Comparison of ENCODE assay signal across 8 cellular contexts in the genomic region with DNA sequence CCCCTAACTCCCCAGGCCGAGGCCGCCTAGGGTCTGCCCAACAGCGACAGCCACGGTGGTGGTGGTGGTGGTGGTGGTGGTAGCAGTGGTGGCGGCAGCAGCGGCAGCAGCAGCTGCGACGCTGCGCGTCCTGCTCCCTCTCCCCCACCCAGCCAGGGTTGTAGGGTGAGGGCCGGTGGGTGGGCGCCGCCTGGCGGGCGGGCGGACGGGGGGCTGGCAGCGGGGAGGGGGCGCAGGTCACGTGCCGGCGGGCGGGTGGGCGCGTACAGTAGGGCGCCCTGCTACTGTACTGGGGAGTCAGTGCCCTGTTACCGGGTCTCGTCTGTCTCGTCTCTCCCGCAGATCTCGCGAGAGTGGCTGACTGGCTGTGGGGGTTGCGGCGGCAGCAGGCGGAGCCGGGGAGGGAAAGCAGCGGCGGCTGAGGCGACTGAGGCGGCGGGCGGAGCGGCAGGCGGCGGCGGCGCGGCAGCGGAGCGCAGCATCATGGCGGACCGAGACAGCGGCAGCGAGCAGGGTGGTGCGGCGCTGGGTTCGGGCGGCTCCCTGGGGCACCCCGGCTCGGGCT. TPM values are rescaled to one million over a fixed set of nuclear protein-coding genes. Genes with fewer than 3 reads are reported as not detected.
DNase-seq lines count a peak whose midpoint lies in the region; ATAC-seq and TF ChIP-seq lines count a peak whose summit lies in the region.

A gene (plus strand): TSS at position 411 of the 565 bp plus-strand sequence. CDS start 73 bp downstream, at position 484.

- 0 to 1% (median 0%) methylated on average over 31 to 60 of the region's 60 CpGs for WGBS in ovary, 3 donors
- under 1% methylated on average over 60 of the region's 60 CpGs for WGBS in thymus

- no peak for TF ChIP-seq EP300 in ovary (IDR thresholded peaks at IDR 0.05)

- peaks cover 2% of the 10 kb centered on the region for H3K27me3 Mint-ChIP-seq in activated naive CD4-positive, alpha-beta T cell treated with anti-CD3 and anti-CD28 coated beads, Interleukin-2, amount 50 U/mL, for 24 hours
- H3K27me3 Mint-ChIP-seq in glutamatergic neuron (ENCODE audit: unreplicated experiment), result peaks cover 15% of the 10 kb centered on the region

- H3K9me3 ChIP-seq in ovary, result no peaks in the 10 kb centered on the region
- H3K9me3 ChIP-seq in thymus (ENCODE audit: control insufficient read depth), result no peaks in the 10 kb centered on the region

- DNase-seq in GM12864 (ENCODE audit: low read depth) (peak; percentile 87), NCI-H1048 (lab: John Stamatoyannopoulos, UW) (peak; percentile 75), glutamatergic neuron (peak; percentile 97), ovary (peak; percentile 96 to 98 (median 96))

- TF ChIP-seq POLR2A in ovary (IDR thresholded peaks at IDR 0.05), result peak; percentile 73

- peak; percentile 12 for TF ChIP-seq CTCF in GM12864 (IDR thresholded peaks at IDR 0.05; ENCODE audit: low read depth, low read length, missing control alignments)
- TF ChIP-seq CTCF in glutamatergic neuron (IDR thresholded peaks at IDR 0.05; ENCODE audit: partially characterized antibody, unreplicated experiment), result peak; percentile 43
- TF ChIP-seq CTCF in ovary (IDR thresholded peaks at IDR 0.05), result no peak

- no peaks in the 10 kb centered on the region for H3K36me3 Mint-ChIP-seq in activated naive CD4-positive, alpha-beta T cell treated with anti-CD3 and anti-CD28 coated beads, Interleukin-2, amount 50 U/mL, for 24 hours
- H3K36me3 Mint-ChIP-seq in glutamatergic neuron (ENCODE audit: unreplicated experiment), result no peaks in the 10 kb centered on the region

- H3K9me3 Mint-ChIP-seq in activated naive CD4-positive, alpha-beta T cell treated with anti-CD3 and anti-CD28 coated beads, Interleukin-2, amount 50 U/mL, for 24 hours, result no peaks in the 10 kb centered on the region
- H3K9me3 Mint-ChIP-seq in glutamatergic neuron (ENCODE audit: unreplicated experiment), result peaks cover 7% of the 10 kb centered on the region

- peak within 1 kb of the TSS; percentile 92 for H3K27ac Mint-ChIP-seq in activated naive CD4-positive, alpha-beta T cell treated with anti-CD3 and anti-CD28 coated beads, Interleukin-2, amount 50 U/mL, for 24 hours
- no peak within 1 kb of the TSS for H3K27ac Mint-ChIP-seq in glutamatergic neuron (ENCODE audit: unreplicated experiment)

- no peaks in the 10 kb centered on the region for H3K36me3 ChIP-seq in ovary
- H3K36me3 ChIP-seq in thymus (ENCODE audit: control insufficient read depth, insufficient read depth), result no peaks in the 10 kb centered on the region

- H3K4me3 Mint-ChIP-seq in activated naive CD4-positive, alpha-beta T cell treated with anti-CD3 and anti-CD28 coated beads, Interleukin-2, amount 50 U/mL, for 24 hours, result peak within 1 kb of the TSS; percentile 91
- H3K4me3 Mint-ChIP-seq in glutamatergic neuron (ENCODE audit: unreplicated experiment), result peak within 1 kb of the TSS; percentile 90

- no peaks in the 10 kb centered on the region for H3K27me3 ChIP-seq in ovary
- H3K27me3 ChIP-seq in thymus (ENCODE audit: control insufficient read depth, insufficient read depth), result peaks cover 31% of the 10 kb centered on the region

- intact Hi-C loops in ovary (cut with DNase I), result no loop called here

- ATAC-seq in HG02610 (IDR thresholded peaks at IDR 0.05; ENCODE audit: unreplicated experiment) (peak; percentile 86), SK-N-SH treated with all-trans-retinoic acid at 6 μM for 48 hours (peak; percentile 90)

- peak within 1 kb of the TSS; percentile 82 to 89 for H3K27ac ChIP-seq in ovary
- peak within 1 kb of the TSS; percentile 91 for H3K27ac ChIP-seq in thymus (ENCODE audit: low read depth)

- peaks cover 73% of the 10 kb centered on the region for H3K4me1 Mint-ChIP-seq in activated naive CD4-positive, alpha-beta T cell treated with anti-CD3 and anti-CD28 coated beads, Interleukin-2, amount 50 U/mL, for 24 hours
- H3K4me1 Mint-ChIP-seq in glutamatergic neuron (ENCODE audit: low read depth, unreplicated experiment), result peaks cover 4% of the 10 kb centered on the region

- H3K4me3 ChIP-seq in GM12864 (ENCODE audit: low read depth, low read length) (peak within 1 kb of the TSS; percentile 80), ovary (peak within 1 kb of the TSS; percentile 67), thymus (ENCODE audit: low read length) (peak within 1 kb of the TSS; percentile 76)

- H3K4me1 ChIP-seq in ovary (ENCODE audit: insufficient read depth), result peaks cover 19% of the 10 kb centered on the region
- peaks cover 18% of the 10 kb centered on the region for H3K4me1 ChIP-seq in thymus (ENCODE audit: control insufficient read depth, insufficient read depth, low read length)

TF ChIP-seq in SK-N-SH treated with all-trans-retinoic acid at 6 μM for 48 hours, 23 proteins besides CTCF, POLR2A, EP300 and RAD21:
- TF ChIP-seq ESRRG (CRISPR knock-in tag; IDR thresholded peaks at IDR 0.05), result no peak
- TF ChIP-seq ZNF70 (CRISPR knock-in tag; IDR thresholded peaks at IDR 0.05), result no peak
- no peak for TF ChIP-seq ZNF565 (CRISPR knock-in tag; conservative IDR thresholded peaks at IDR 0.05; ENCODE audit: low read depth)
- TF ChIP-seq, protein P1, sequence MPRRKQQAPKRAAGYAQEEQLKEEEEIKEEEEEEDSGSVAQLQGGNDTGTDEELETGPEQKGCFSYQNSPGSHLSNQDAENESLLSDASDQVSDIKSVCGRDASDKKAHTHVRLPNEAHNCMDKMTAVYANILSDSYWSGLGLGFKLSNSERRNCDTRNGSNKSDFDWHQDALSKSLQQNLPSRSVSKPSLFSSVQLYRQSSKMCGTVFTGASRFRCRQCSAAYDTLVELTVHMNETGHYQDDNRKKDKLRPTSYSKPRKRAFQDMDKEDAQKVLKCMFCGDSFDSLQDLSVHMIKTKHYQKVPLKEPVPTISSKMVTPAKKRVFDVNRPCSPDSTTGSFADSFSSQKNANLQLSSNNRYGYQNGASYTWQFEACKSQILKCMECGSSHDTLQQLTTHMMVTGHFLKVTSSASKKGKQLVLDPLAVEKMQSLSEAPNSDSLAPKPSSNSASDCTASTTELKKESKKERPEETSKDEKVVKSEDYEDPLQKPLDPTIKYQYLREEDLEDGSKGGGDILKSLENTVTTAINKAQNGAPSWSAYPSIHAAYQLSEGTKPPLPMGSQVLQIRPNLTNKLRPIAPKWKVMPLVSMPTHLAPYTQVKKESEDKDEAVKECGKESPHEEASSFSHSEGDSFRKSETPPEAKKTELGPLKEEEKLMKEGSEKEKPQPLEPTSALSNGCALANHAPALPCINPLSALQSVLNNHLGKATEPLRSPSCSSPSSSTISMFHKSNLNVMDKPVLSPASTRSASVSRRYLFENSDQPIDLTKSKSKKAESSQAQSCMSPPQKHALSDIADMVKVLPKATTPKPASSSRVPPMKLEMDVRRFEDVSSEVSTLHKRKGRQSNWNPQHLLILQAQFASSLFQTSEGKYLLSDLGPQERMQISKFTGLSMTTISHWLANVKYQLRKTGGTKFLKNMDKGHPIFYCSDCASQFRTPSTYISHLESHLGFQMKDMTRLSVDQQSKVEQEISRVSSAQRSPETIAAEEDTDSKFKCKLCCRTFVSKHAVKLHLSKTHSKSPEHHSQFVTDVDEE (CRISPR knock-in tag; IDR thresholded peaks at IDR 0.05), result no peak
- TF ChIP-seq CSDC2 (CRISPR knock-in tag; IDR thresholded peaks at IDR 0.05), result no peak

RNA-seq across cellular contexts. Expression of the gene that starts here (rescaled TPM):
- 4.1 TPM for total RNA-seq in glutamatergic neuron (ENCODE audit: unreplicated experiment)
- total RNA-seq in ovary, result 10 to 100 TPM; 19.5 to 35.5 (median 29.8) TPM
- polyA plus RNA-seq in ovary, result 10 to 100 TPM in 1 of 2 donors, 1 to 10 TPM in 1; 6.3 to 11.0 TPM
- 5.9 TPM for polyA plus RNA-seq in thymus

Comparison
In these comparisons a context has a peak if more than half of its experiments do, and no peak if none do; other contexts are left out.
1. Peak in every context shown above with its lines: DNase-seq, ATAC-seq, H3K4me3 ChIP-seq and H3K27ac ChIP-seq.
2. CTCF ChIP-seq: peak in GM12864 (single experiment) and glutamatergic neuron (single experiment); none in ovary (0 of 3).